ENCODE assay signal across 14 cellular contexts in the genomic region with DNA sequence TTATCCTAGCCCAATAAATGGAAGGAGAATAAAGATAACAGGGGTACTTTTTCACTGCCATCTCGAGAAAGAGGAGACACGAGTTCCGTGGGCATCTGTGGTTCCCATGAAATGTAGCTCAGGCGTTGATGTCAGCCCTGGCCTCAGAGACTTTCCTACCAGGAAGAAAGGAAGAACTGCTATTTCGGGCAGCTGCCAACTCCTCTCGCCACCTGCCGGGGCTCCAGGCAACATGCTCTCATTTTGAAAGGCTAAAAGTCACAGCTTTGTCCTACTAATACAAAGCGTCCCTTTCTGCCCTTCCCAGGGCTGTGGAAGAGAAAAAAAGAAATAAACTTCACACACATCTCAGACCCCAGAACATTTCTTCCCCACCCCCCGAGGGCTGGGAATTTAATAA.
DNase-seq lines count a peak whose midpoint lies in the region; ATAC-seq and FAIRE-seq lines count a peak whose summit lies in the region.
"Had no signal": no experiment of that assay in that cellular context is flagged by ENCODE, and none has a peak within 500 bp of the region (broad histone marks: within the 10 kb centered on the region; RNA-seq: fewer than 3 reads in every experiment).

No MANE protein-coding gene starts in this region.

- no peak overlapping the region for H3K4me3 Mint-ChIP-seq in CD4-positive, alpha-beta memory T cell
- H3K4me3 Mint-ChIP-seq: activated T-helper 1 cell treated with anti-CD3 and anti-CD28 coated beads, Interleukin-12 subunit alpha, Interleukin-12 subunit beta, Interleukin-2, Interleukin-4 antibody, amounts not matched to agents 30 ng/mL and 10 ng/mL and 1 ng/mL, durations not matched to agents 14 hours and 24 hours and 36 hours had no signal

- H3K4me1 ChIP-seq in neuronal stem cell (ENCODE audit: control insufficient read depth in 2 of 2, insufficient read depth in 1 of 2, low read depth in 1 of 2, low read length in 2 of 2), result peaks cover 0 to 10% of the 10 kb centered on the region in 2 donors
- no peaks in the 10 kb centered on the region for H3K4me1 ChIP-seq in CD4-positive, alpha-beta memory T cell (ENCODE audit: insufficient read depth, low read length)

- DNase-seq in C1 segment of cervical spinal cord (lab: John Stamatoyannopoulos, UW), result peak in 9 of 14 donors; percentile 3 to 79 (median 16)
- peak; percentile 48 for DNase-seq in MG63
- DNase-seq in cerebellum (ENCODE audit: low spot score), result peak; percentile 78
- peak; percentile 29 for DNase-seq in neuronal stem cell (ENCODE audit: low spot score)
- no peak for DNase-seq in CD4-positive, alpha-beta memory T cell
- DNase-seq in urothelium cell line (ENCODE audit: low spot score), result no peak
- DNase-seq in DMS53 treated with DMSO at 0.1 percent for 48 hours (lab: John Stamatoyannopoulos, UW; ENCODE audit: unreplicated experiment), result no peak
- DNase-seq: IMR-90, NCI-H1417, NCI-H774, T1000 had no signal

- WGBS in neuronal stem cell (ENCODE audit: extremely low coverage in 2 of 2, insufficient read length in 2 of 2, insufficient replicate concordance in 1 of 2), 2 donors, result no CpG with 5 or more reads among the region's 9 CpGs

- no peak for FAIRE-seq in urothelium cell line (lab: Jason Lieb, UNC)
- FAIRE-seq: GM19239 had no signal

- no peak overlapping the region for H2BK12ac ChIP-seq in neuronal stem cell (ENCODE audit: low read length)

- intact Hi-C loops in CD4-positive, alpha-beta memory T cell (cut with micrococcal nuclease), result no loop called here

- H2AK5ac ChIP-seq in neuronal stem cell (ENCODE audit: low read depth, low read length), result no peak overlapping the region

- no peak overlapping the region for H3K27ac Mint-ChIP-seq in CD4-positive, alpha-beta memory T cell
- H3K27ac Mint-ChIP-seq: activated T-helper 1 cell treated with anti-CD3 and anti-CD28 coated beads, Interleukin-12 subunit alpha, Interleukin-12 subunit beta, Interleukin-2, Interleukin-4 antibody, amounts not matched to agents 30 ng/mL and 10 ng/mL and 1 ng/mL, durations not matched to agents 14 hours and 24 hours and 36 hours had no signal

- H4K8ac ChIP-seq in neuronal stem cell (ENCODE audit: low read depth, low read length), result no peak overlapping the region

- no peak for ATAC-seq in GM21786 (IDR thresholded peaks at IDR 0.05; ENCODE audit: unreplicated experiment)

- H2BK15ac ChIP-seq in neuronal stem cell (ENCODE audit: low read length), result no peak overlapping the region

- no peak overlapping the region for H3K4me2 ChIP-seq in neuronal stem cell (ENCODE audit: insufficient read depth, low read length, poor library complexity, severe bottlenecking)

- H3K14ac ChIP-seq in neuronal stem cell (ENCODE audit: low read length), result no peak overlapping the region

- H3K79me1 ChIP-seq in neuronal stem cell (ENCODE audit: low read depth, low read length), result no peaks in the 10 kb centered on the region

- peaks cover 0 to 1% (median 0%) of the 10 kb centered on the region in 4 donors for H3K4me1 Mint-ChIP-seq in CD4-positive, alpha-beta memory T cell

- H3K27me3 ChIP-seq in MG63 (0 out of 2 replicates have a peak, but pooled peaks cover 5% of the 10 kb centered on the region), neuronal stem cell (ENCODE audit: control insufficient read depth in 3 of 3, insufficient read depth in 3 of 3, low read depth in 1 of 3, low read length in 3 of 3) (peaks cover 0 to 4% (median 0%) of the 10 kb centered on the region in 3 experiments)
- H3K27me3 ChIP-seq in CD4-positive, alpha-beta memory T cell (ENCODE audit: insufficient read depth, low read length), result no peaks in the 10 kb centered on the region

- H2BK120ac ChIP-seq in neuronal stem cell (ENCODE audit: low read depth, low read length), result no peak overlapping the region

- no peak overlapping the region for H2BK5ac ChIP-seq in neuronal stem cell (ENCODE audit: low read length)

- no peak overlapping the region for H3K18ac ChIP-seq in neuronal stem cell (ENCODE audit: low read length)

- no peak overlapping the region for H3K4ac ChIP-seq in neuronal stem cell (ENCODE audit: low read length)

- H3K9me3 ChIP-seq in MG63, result no peaks in the 10 kb centered on the region
- no peaks in the 10 kb centered on the region for H3K9me3 ChIP-seq in neuronal stem cell (replicated peaks in 1 of 2; ENCODE audit: control insufficient read depth in 2 of 2, insufficient read depth in 1 of 2, low read depth in 1 of 2, low read length in 2 of 2)
- H3K9me3 ChIP-seq in CD4-positive, alpha-beta memory T cell (ENCODE audit: control insufficient read depth in 1 of 2, low read length in 2 of 2), result no peaks in the 10 kb centered on the region

- no peaks in the 10 kb centered on the region for H3K36me3 Mint-ChIP-seq in CD4-positive, alpha-beta memory T cell

- H4K91ac ChIP-seq in neuronal stem cell (ENCODE audit: low read depth, low read length, poor library complexity), result no peak overlapping the region

- H3K23ac ChIP-seq in neuronal stem cell (ENCODE audit: low read depth, low read length, poor library complexity), result no peak overlapping the region

- H3K9me3 Mint-ChIP-seq in CD4-positive, alpha-beta memory T cell, result no peaks in the 10 kb centered on the region
- H3K9me3 Mint-ChIP-seq: activated T-helper 1 cell treated with anti-CD3 and anti-CD28 coated beads, Interleukin-12 subunit alpha, Interleukin-12 subunit beta, Interleukin-2, Interleukin-4 antibody, amounts not matched to agents 30 ng/mL and 10 ng/mL and 1 ng/mL, durations not matched to agents 14 hours and 24 hours and 36 hours had no signal

- H2AFZ ChIP-seq in neuronal stem cell (ENCODE audit: low read length), result peak overlapping the region; percentile 1

- H3K4me3 ChIP-seq in MG63 (no peak overlapping the region), neuronal stem cell (ENCODE audit: low read length in 2 of 2) (no peak overlapping the region)
- no peak overlapping the region for H3K4me3 ChIP-seq in CD4-positive, alpha-beta memory T cell (ENCODE audit: low read length in 2 of 2)

- H3K9ac ChIP-seq in neuronal stem cell (ENCODE audit: low read depth, low read length, poor library complexity), result no peak overlapping the region

- no peak overlapping the region for H3K27ac ChIP-seq in neuronal stem cell (replicated peaks; ENCODE audit: low read length)
- H3K27ac ChIP-seq in CD4-positive, alpha-beta memory T cell (ENCODE audit: low read depth, low read length), result no peak overlapping the region

- POLR2A ChIA-PET in CD4-positive, alpha-beta memory T cell (lab: Charles Lee; ENCODE audit: partially characterized antibody), result no interaction called here

- CTCF ChIA-PET in CD4-positive, alpha-beta memory T cell (lab: Charles Lee; ENCODE audit: partially characterized antibody), result no interaction called here

- H3K36me3 ChIP-seq in MG63, result no peaks in the 10 kb centered on the region
- no peaks in the 10 kb centered on the region for H3K36me3 ChIP-seq in neuronal stem cell (replicated peaks in 1 of 2; ENCODE audit: control insufficient read depth in 2 of 2, insufficient read depth in 2 of 2, low read length in 2 of 2)
- H3K36me3 ChIP-seq in CD4-positive, alpha-beta memory T cell (ENCODE audit: insufficient read depth, low read length), result no peaks in the 10 kb centered on the region

- peaks cover 3 to 9% of the 10 kb centered on the region in 2 donors for H3K27me3 Mint-ChIP-seq in CD4-positive, alpha-beta memory T cell

Comparison
In these comparisons a context has a peak if more than half of its experiments do, and no peak if none do; other contexts are left out.
1. DNase-seq: peak in C1 segment of cervical spinal cord (9 of 14), MG63 (single experiment), cerebellum (single experiment) and neuronal stem cell (single experiment); none in CD4-positive, alpha-beta memory T cell (0 of 5), urothelium cell line (single experiment) and DMS53 treated with DMSO at 0.1 percent for 48 hours (single experiment).